ENCODE assay signal across 13 cellular contexts in genomic region chr12:111482464-111482863, GRCh38.
DNase-seq lines count a peak whose midpoint lies in the region; ATAC-seq and TF ChIP-seq lines count a peak whose summit lies in the region.
"Had no signal": no experiment of that assay in that cellular context is flagged by ENCODE, and none has a peak within 500 bp of the region (broad histone marks: within the 10 kb centered on the region; RNA-seq: fewer than 3 reads in every experiment).

No MANE protein-coding gene starts in this region.

- H3K36me3 ChIP-seq in CD4-positive, CD25-positive, alpha-beta regulatory T cell (ENCODE audit: control insufficient read depth, insufficient read depth, low read length), result peaks cover 52% of the 10 kb centered on the region
- H3K36me3 ChIP-seq in neural cell (ENCODE audit: insufficient read depth, low read length) (peaks cover 5% of the 10 kb centered on the region), tibial nerve (peaks cover 6 to 99% (median 11%) of the 10 kb centered on the region in 3 donors)

- no CpG with 5 or more reads among the region's 2 CpGs for WGBS in H9 (ENCODE audit: extremely low coverage, insufficient read length, low lambda C conversion rate)
- WGBS in tibial nerve, 2 donors, result 90 to 100% methylated on average over 2 of the region's 2 CpGs

- no peaks in the 10 kb centered on the region for H3K9me3 ChIP-seq in CD4-positive, CD25-positive, alpha-beta regulatory T cell (ENCODE audit: control insufficient read depth in 2 of 2, low read length in 2 of 2)
- H3K9me3 ChIP-seq in H9 (ENCODE audit: control insufficient read depth, low read depth, low read length) (no peaks in the 10 kb centered on the region), neural cell (ENCODE audit: low read length) (no peaks in the 10 kb centered on the region), tibial nerve (no peaks in the 10 kb centered on the region)

- H3K9me3 Mint-ChIP-seq in CD4-positive, CD25-positive, alpha-beta regulatory T cell, result no peaks in the 10 kb centered on the region
- H3K9me3 Mint-ChIP-seq in H9 (no peaks in the 10 kb centered on the region), brain (no peaks in the 10 kb centered on the region)

- TF ChIP-seq POLR2A in tibial nerve (IDR thresholded peaks at IDR 0.05), result no peak

- no peak overlapping the region for H2BK15ac ChIP-seq in H9 (ENCODE audit: low read depth, low read length)

- H3K56ac ChIP-seq in H9 (ENCODE audit: insufficient read length, low read depth, low read length), result no peak overlapping the region

- H2BK5ac ChIP-seq in H9 (ENCODE audit: insufficient read length, low read length), result no peak overlapping the region

- peaks cover 31% of the 10 kb centered on the region for H3K36me3 Mint-ChIP-seq in CD4-positive, CD25-positive, alpha-beta regulatory T cell
- H3K36me3 Mint-ChIP-seq in H9 (ENCODE audit: insufficient read depth in 1 of 3, low read depth in 3 of 3) (peaks cover 24 to 73% (median 59%) of the 10 kb centered on the region in 3 experiments; a peak in 6 of 7 replicates), brain (peaks cover 78% of the 10 kb centered on the region)

- H4K91ac ChIP-seq in H9 (ENCODE audit: insufficient read length, low read depth, low read length), result no peak overlapping the region

- H4K8ac ChIP-seq in H9 (replicated peaks; ENCODE audit: insufficient read length, low read depth, low read length), result no peak overlapping the region

- H3K23ac ChIP-seq in H9 (ENCODE audit: insufficient read length, low read depth, low read length), result no peak overlapping the region

- H3K79me1 ChIP-seq in H9 (ENCODE audit: insufficient read depth, low read depth, low read length, poor library complexity, severe bottlenecking), result no peaks in the 10 kb centered on the region

- H3K27ac ChIP-seq in CD4-positive, CD25-positive, alpha-beta regulatory T cell (ENCODE audit: insufficient read depth, low read length, poor library complexity, severe bottlenecking), result no peak overlapping the region
- H3K27ac ChIP-seq in H9 (ENCODE audit: insufficient read length, low read depth, low read length) (no peak overlapping the region), neural cell (ENCODE audit: low read length) (no peak overlapping the region), tibial nerve (no peak overlapping the region)

- H3K4me3 Mint-ChIP-seq in CD4-positive, CD25-positive, alpha-beta regulatory T cell, result no peak overlapping the region
- H3K4me3 Mint-ChIP-seq in H9 (no peak overlapping the region), brain (no peak overlapping the region)

- no peak overlapping the region for H2BK20ac ChIP-seq in H9 (ENCODE audit: low read depth, low read length, poor library complexity, severe bottlenecking)

- no peak overlapping the region for H3K4ac ChIP-seq in H9 (ENCODE audit: low read depth, low read length)

- H3K27me3 ChIP-seq in CD4-positive, CD25-positive, alpha-beta regulatory T cell (ENCODE audit: control insufficient read depth, insufficient read depth, low read length), result no peaks in the 10 kb centered on the region
- H3K27me3 ChIP-seq in H9 (ENCODE audit: insufficient read depth, low read length), result no peaks in the 10 kb centered on the region
- no peaks in the 10 kb centered on the region for H3K27me3 ChIP-seq in neural cell (ENCODE audit: insufficient read depth, low read depth, low read length)
- no peaks in the 10 kb centered on the region for H3K27me3 ChIP-seq in tibial nerve

- ATAC-seq in CD4-positive, CD25-positive, alpha-beta regulatory T cell (ENCODE audit: low read depth in 2 of 2), result no peak
- ATAC-seq: K562, sciatic nerve had no signal

- H3K9ac ChIP-seq in H9 (ENCODE audit: extremely low read depth, insufficient read length, low read length) (no peak overlapping the region), neural cell (ENCODE audit: low read length) (no peak overlapping the region)

- H3T11ph ChIP-seq in H9 (ENCODE audit: low read length), result no peak overlapping the region

- H3K9me2 ChIP-seq in neural cell (ENCODE audit: insufficient read depth, low read length), result no peaks in the 10 kb centered on the region

- H3K23me2 ChIP-seq in H9 (ENCODE audit: insufficient read length, low read depth, low read length, poor library complexity, severe bottlenecking), result no peaks in the 10 kb centered on the region

- peak in 2 of 3 donors; percentile 11 to 17 for DNase-seq in CD4-positive, CD25-positive, alpha-beta regulatory T cell
- no peak for DNase-seq in H9
- DNase-seq in NCI-H510A (lab: John Stamatoyannopoulos, UW), result no peak
- DNase-seq in tibial nerve (ENCODE audit: low spot score in 2 of 2), result no peak
- no peak for DNase-seq in KG1 (lab: John Stamatoyannopoulos, UW)
- DNase-seq in NCI-H510A treated with DMSO at 0.1 percent for 48 hours (lab: John Stamatoyannopoulos, UW), result no peak
- DNase-seq: activated CD4-positive, alpha-beta T cell treated with anti-CD3 and anti-CD28 coated beads for 48 hours; DMS 273 treated with DMSO at 0.1 percent for 48 hours; NCI-H2029 treated with DMSO at 0.1 percent for 48 hours had no signal

- H3K4me3 ChIP-seq in CD4-positive, CD25-positive, alpha-beta regulatory T cell (ENCODE audit: low read depth, low read length), result no peak overlapping the region
- H3K4me3 ChIP-seq in neural cell (ENCODE audit: low read length) (no peak overlapping the region), tibial nerve (no peak overlapping the region)
- H3K4me3 ChIP-seq: K562 had no signal

- H3K4me2 ChIP-seq in H9 (ENCODE audit: insufficient read depth, insufficient read length, low read length) (no peak overlapping the region), neural cell (ENCODE audit: low read length) (no peak overlapping the region)

- H2AK5ac ChIP-seq in H9 (ENCODE audit: insufficient read length, low read length), result no peak overlapping the region

- no peaks in the 10 kb centered on the region for H3K27me3 Mint-ChIP-seq in CD4-positive, CD25-positive, alpha-beta regulatory T cell
- no peaks in the 10 kb centered on the region for H3K27me3 Mint-ChIP-seq in H9 (ENCODE audit: low read depth)
- no peaks in the 10 kb centered on the region for H3K27me3 Mint-ChIP-seq in brain

- peaks cover 0 to 3% (median 0%) of the 10 kb centered on the region in 4 donors for H3K4me1 Mint-ChIP-seq in CD4-positive, CD25-positive, alpha-beta regulatory T cell
- H3K4me1 Mint-ChIP-seq in H9, result no peaks in the 10 kb centered on the region
- no peaks in the 10 kb centered on the region for H3K4me1 Mint-ChIP-seq in brain

- TF ChIP-seq EP300 in neural cell (conservative IDR thresholded peaks at IDR 0.05; ENCODE audit: poor library complexity, severe bottlenecking) (no peak), tibial nerve (IDR thresholded peaks at IDR 0.05) (no peak)

- no peak overlapping the region for H3K14ac ChIP-seq in H9 (ENCODE audit: insufficient read depth, low read length)

- H4K20me1 ChIP-seq in H9 (ENCODE audit: control insufficient read depth, insufficient read depth, insufficient read length), result no peaks in the 10 kb centered on the region
- no peaks in the 10 kb centered on the region for H4K20me1 ChIP-seq in neural cell (ENCODE audit: insufficient read depth)

- no peak overlapping the region for H4K5ac ChIP-seq in H9 (ENCODE audit: insufficient read length, low read depth, low read length)

- H3K18ac ChIP-seq in H9 (ENCODE audit: insufficient read length, low read depth, low read length), result no peak overlapping the region

- no peak overlapping the region for H2AFZ ChIP-seq in H9 (ENCODE audit: low read length)
- no peak overlapping the region for H2AFZ ChIP-seq in neural cell (ENCODE audit: low read depth, low read length)

- TF ChIP-seq CTCF in H9 (conservative IDR thresholded peaks at IDR 0.05), result peak; percentile 55
- peak in 1 of 2 experiments; percentile 31 for TF ChIP-seq CTCF in brain (conservative IDR thresholded peaks at IDR 0.05)
- peak; percentile 28 for TF ChIP-seq CTCF in neural cell (IDR thresholded peaks at IDR 0.05; ENCODE audit: poor library complexity, severe bottlenecking)
- TF ChIP-seq CTCF in tibial nerve (IDR thresholded peaks at IDR 0.05), result no peak

- TF ChIP-seq RAD21 in neural cell (conservative IDR thresholded peaks at IDR 0.05), result no peak

- no peak overlapping the region for H2BK12ac ChIP-seq in H9 (ENCODE audit: insufficient read length, low read depth, low read length)

- no peak overlapping the region for H2BK120ac ChIP-seq in H9 (ENCODE audit: low read depth, low read length, poor library complexity, severe bottlenecking)

- peak overlapping the region in 1 of 3 donors; percentile 55 for H3K27ac Mint-ChIP-seq in CD4-positive, CD25-positive, alpha-beta regulatory T cell
- H3K27ac Mint-ChIP-seq in H9 (peak overlapping the region in 1 of 3 experiments; percentile 5; a peak in 1 of 7 replicates), brain (peak overlapping the region in 3 of 5 experiments; percentile 31 to 62 (median 40))

- H3K79me2 ChIP-seq in H9 (ENCODE audit: insufficient read depth, low read length) (no peaks in the 10 kb centered on the region), neural cell (replicated peaks; ENCODE audit: insufficient read depth, low read length) (no peaks in the 10 kb centered on the region)

- no peaks in the 10 kb centered on the region for H3F3A ChIP-seq in neural cell (ENCODE audit: insufficient read depth, low read length, poor library complexity, severe bottlenecking)

- no peaks in the 10 kb centered on the region for H3K4me1 ChIP-seq in CD4-positive, CD25-positive, alpha-beta regulatory T cell (ENCODE audit: control insufficient read depth, insufficient read depth, low read length, poor library complexity, severe bottlenecking)
- no peaks in the 10 kb centered on the region for H3K4me1 ChIP-seq in H9 (ENCODE audit: insufficient read depth, low read length)
- H3K4me1 ChIP-seq in tibial nerve, result no peaks in the 10 kb centered on the region

TF ChIP-seq in neural cell, 6 proteins besides CTCF, POLR2A, EP300 and RAD21 (continues in another document):
- TF ChIP-seq TAF1 (IDR thresholded peaks at IDR 0.05; ENCODE audit: low read depth) (no peak), SMC3 (conservative IDR thresholded peaks at IDR 0.05; ENCODE audit: poor library complexity) (no peak), MXI1 (conservative IDR thresholded peaks at IDR 0.05; ENCODE audit: poor library complexity, severe bottlenecking) (no peak), POLR2AphosphoS5 (IDR thresholded peaks at IDR 0.05) (no peak)

Comparison
In these comparisons a context has a peak if more than half of its experiments do, and no peak if none do; other contexts are left out.
1. DNase-seq: peak in CD4-positive, CD25-positive, alpha-beta regulatory T cell (2 of 3); none in H9 (single experiment), NCI-H510A (single experiment), tibial nerve (0 of 2), KG1 (single experiment) and NCI-H510A treated with DMSO at 0.1 percent for 48 hours (single experiment).
2. CTCF ChIP-seq: peak in H9 (single experiment) and neural cell (single experiment); none in tibial nerve (0 of 5).